30 cellular contexts compared by ENCODE assay signal in genomic region chr5:859798-860296, GRCh38.
"Had no signal": no experiment of that assay in that cellular context is flagged by ENCODE, and none has a peak within 500 bp of the region (broad histone marks: within the 10 kb centered on the region; RNA-seq: fewer than 3 reads in every experiment).

No MANE protein-coding gene starts in this region.

- ATAC-seq: activated naive CD8-positive, alpha-beta T cell treated with anti-CD3 and anti-CD28 coated beads, Interleukin-2, amount 50 U/mL, for 24 hours; activated T-cell treated with anti-CD3 and anti-CD28 coated beads, Interleukin-2, amount 50 U/mL, for 4 hours; Panc1; SK-N-SH treated with all-trans-retinoic acid at 6 μM for 48 hours; T-cell had no signal

- H3K27me3 Mint-ChIP-seq: activated B cell treated with CpG ODN at 0.5 μM for 24 hours; activated CD4-positive, alpha-beta memory T cell treated with anti-CD3 and anti-CD28 coated beads for 36 hours; activated naive CD4-positive, alpha-beta T cell treated with anti-CD3 and anti-CD28 coated beads, Interleukin-2, amount 10 ng/mL, durations not matched to agents 7 days and 5 days; activated naive CD8-positive, alpha-beta T cell; activated naive CD8-positive, alpha-beta T cell treated with anti-CD3 and anti-CD28 coated beads, Interleukin-2, amount 50 U/mL, for 24 hours; brain; T-cell had no signal

- H3K4me3 Mint-ChIP-seq: activated B cell treated with CpG ODN at 0.5 μM for 24 hours; activated CD4-positive, alpha-beta memory T cell treated with anti-CD3 and anti-CD28 coated beads for 36 hours; activated naive CD4-positive, alpha-beta T cell treated with anti-CD3 and anti-CD28 coated beads, Interleukin-2, amount 10 ng/mL, durations not matched to agents 7 days and 5 days; activated naive CD8-positive, alpha-beta T cell; activated naive CD8-positive, alpha-beta T cell treated with anti-CD3 and anti-CD28 coated beads, Interleukin-2, amount 50 U/mL, for 24 hours; activated T-cell treated with anti-CD3 and anti-CD28 coated beads, Interleukin-2, amount 50 U/mL, for 4 hours; activated T-helper 1 cell treated with anti-CD3 and anti-CD28 coated beads, Interleukin-12 subunit alpha, Interleukin-12 subunit beta, Interleukin-2, Interleukin-4 antibody, amounts not matched to agents 30 ng/mL and 10 ng/mL and 1 ng/mL, durations not matched to agents 14 hours and 24 hours and 36 hours; brain; T-cell had no signal

- DNase-seq: activated B cell treated with CpG ODN at 0.5 μM for 24 hours; activated CD4-positive, alpha-beta memory T cell treated with anti-CD3 and anti-CD28 coated beads for 36 hours; activated CD4-positive, alpha-beta T cell treated with anti-CD3 and anti-CD28 coated beads for 4 hours; activated CD4-positive, alpha-beta T cell treated with anti-CD3 and anti-CD28 coated beads, Interleukin-2, amount 50 U/mL, for 1 hour; activated CD4-positive, CD25-positive, alpha-beta regulatory T cell treated with anti-CD3 and anti-CD28 coated beads, Interleukin-2, amount 50 U/mL, for 72 hours; activated CD8-positive, alpha-beta memory T cell treated with anti-CD3 and anti-CD28 coated beads, Interleukin-2, amount 50 U/mL, for 4 hours; activated naive CD4-positive, alpha-beta T cell treated with anti-CD3 and anti-CD28 coated beads, Interleukin-2, amount 10 ng/mL, durations not matched to agents 7 days and 5 days; activated naive CD8-positive, alpha-beta T cell treated with anti-CD3 and anti-CD28 coated beads, Interleukin-2, amount 50 U/mL, for 24 hours; activated T-cell treated with anti-CD3 and anti-CD28 coated beads for 4 hours; activated T-cell treated with anti-CD3 and anti-CD28 coated beads, Interleukin-2, amount 50 U/mL, for 4 hours; anterior cingulate cortex; Kasumi-1; KG1; MG63; NCI-H1048; NCI-H1105 treated with DMSO at 0.1 percent for 48 hours; NCI-H1436; NCI-H1694 treated with DMSO at 0.1 percent for 48 hours; NCI-H2029; NCI-H345; NCI-H524 treated with DMSO at 0.1 percent for 48 hours; SIG-M5; T-cell; T-helper 9 cell had no signal

- H3K4me1 Mint-ChIP-seq: activated B cell treated with CpG ODN at 0.5 μM for 24 hours; activated naive CD4-positive, alpha-beta T cell treated with anti-CD3 and anti-CD28 coated beads, Interleukin-2, amount 10 ng/mL, durations not matched to agents 7 days and 5 days; activated naive CD8-positive, alpha-beta T cell treated with anti-CD3 and anti-CD28 coated beads, Interleukin-2, amount 50 U/mL, for 24 hours; brain; T-cell had no signal

- H3K4me3 ChIP-seq: MG63 had no signal

- H3K27ac ChIP-seq: VCaP had no signal

- H3K9me3 Mint-ChIP-seq: activated B cell treated with CpG ODN at 0.5 μM for 24 hours; activated CD4-positive, alpha-beta memory T cell treated with anti-CD3 and anti-CD28 coated beads for 36 hours; activated naive CD8-positive, alpha-beta T cell treated with anti-CD3 and anti-CD28 coated beads, Interleukin-2, amount 50 U/mL, for 24 hours; activated T-cell treated with anti-CD3 and anti-CD28 coated beads, Interleukin-2, amount 50 U/mL, for 4 hours; activated T-helper 1 cell treated with anti-CD3 and anti-CD28 coated beads, Interleukin-12 subunit alpha, Interleukin-12 subunit beta, Interleukin-2, Interleukin-4 antibody, amounts not matched to agents 30 ng/mL and 10 ng/mL and 1 ng/mL, durations not matched to agents 14 hours and 24 hours and 36 hours; brain; T-cell had no signal

- H3K27me3 ChIP-seq: MG63 had no signal

- H3K36me3 Mint-ChIP-seq: activated naive CD8-positive, alpha-beta T cell had no signal

- H3K27ac Mint-ChIP-seq: activated B cell treated with CpG ODN at 0.5 μM for 24 hours; activated CD4-positive, alpha-beta memory T cell treated with anti-CD3 and anti-CD28 coated beads for 36 hours; activated naive CD4-positive, alpha-beta T cell treated with anti-CD3 and anti-CD28 coated beads, Interleukin-2, amount 10 ng/mL, durations not matched to agents 7 days and 5 days; activated naive CD8-positive, alpha-beta T cell; activated naive CD8-positive, alpha-beta T cell treated with anti-CD3 and anti-CD28 coated beads, Interleukin-2, amount 50 U/mL, for 24 hours; activated T-helper 1 cell treated with anti-CD3 and anti-CD28 coated beads, Interleukin-12 subunit alpha, Interleukin-12 subunit beta, Interleukin-2, Interleukin-4 antibody, amounts not matched to agents 30 ng/mL and 10 ng/mL and 1 ng/mL, durations not matched to agents 14 hours and 24 hours and 36 hours; T-cell had no signal
